ENCODE assay signal across 20 cellular contexts in the genomic region with DNA sequence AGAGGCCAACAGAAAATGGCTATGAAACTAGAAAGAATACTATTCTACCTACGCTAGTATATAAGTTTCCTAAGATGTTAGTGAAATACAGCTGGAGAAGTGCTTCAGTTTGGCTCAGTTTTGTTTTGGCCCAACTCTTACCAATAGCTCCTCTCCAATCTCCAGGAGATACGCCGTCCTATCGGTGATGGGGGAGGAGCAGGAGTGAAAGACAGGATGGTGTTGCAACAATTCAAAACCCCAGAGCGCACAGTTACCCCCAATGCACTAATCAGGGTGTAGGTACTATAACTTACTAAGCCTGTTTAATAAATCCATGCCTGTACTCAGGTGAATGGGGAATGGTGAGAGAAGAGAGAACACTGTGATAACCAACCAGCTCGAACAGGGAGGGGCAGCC.
"Had no signal": no experiment of that assay in that cellular context is flagged by ENCODE, and none has a peak within 500 bp of the region (broad histone marks: within the 10 kb centered on the region; RNA-seq: fewer than 3 reads in every experiment).

No MANE protein-coding gene starts in this region.

- H3K36me3 Mint-ChIP-seq: T-cell had no signal

- H3K4me2 ChIP-seq: SK-N-SH had no signal

- H3K27me3 Mint-ChIP-seq: T-cell had no signal

- H3K27ac Mint-ChIP-seq: T-cell had no signal

- DNase-seq: Karpas-422, KG1, MM.1S, NCI-H1092 treated with DMSO at 0.1 percent for 48 hours, NCI-H1436, NCI-H187, NCI-H2029, NCI-H2081 treated with DMSO at 0.1 percent for 48 hours, NCI-H2171, NCI-H226, NCI-H446, NCI-H510A, NCI-H524 treated with DMSO at 0.1 percent for 48 hours, NCI-H774, SHP77, SK-N-SH, SW 1271, T-cell had no signal

- H3K4me3 Mint-ChIP-seq: T-cell had no signal

- H3K9me3 Mint-ChIP-seq: T-cell had no signal

- ATAC-seq: Panc1, T-cell had no signal

- H3K9ac ChIP-seq: SK-N-SH had no signal

- H3K27ac ChIP-seq: RWPE1 had no signal

- H3K4me1 Mint-ChIP-seq: T-cell had no signal

- H3K9me3 ChIP-seq: SK-N-SH had no signal
